34 cellular contexts compared by ENCODE assay signal in the genomic region with DNA sequence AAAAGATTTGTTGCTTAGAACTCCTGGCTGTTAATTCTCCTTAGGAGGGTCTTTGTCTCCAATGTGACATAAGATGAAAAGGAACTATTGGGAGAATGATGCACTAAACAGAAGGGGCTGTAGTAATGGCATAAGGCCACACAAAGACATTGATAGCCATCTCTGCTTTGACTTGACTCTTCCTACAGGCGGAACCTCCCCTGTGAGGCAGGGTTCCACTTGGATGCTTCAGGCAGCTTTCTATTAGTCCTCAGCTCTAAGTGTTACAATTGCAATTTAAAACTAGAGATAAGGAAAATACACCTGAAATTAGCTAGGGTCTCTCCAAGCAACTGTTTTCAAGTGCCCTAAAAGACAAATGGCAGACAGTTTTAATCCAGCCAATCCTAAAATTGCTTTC.
"Had no signal": no experiment of that assay in that cellular context is flagged by ENCODE, and none has a peak within 500 bp of the region (broad histone marks: within the 10 kb centered on the region; RNA-seq: fewer than 3 reads in every experiment).

No MANE protein-coding gene starts in this region.

- H3K36me3 ChIP-seq: ascending aorta, cardiac muscle cell, SJCRH30, WERI-Rb-1 had no signal

- H3K9me3 ChIP-seq: ascending aorta, SJCRH30 had no signal

- H3K4me3 Mint-ChIP-seq: activated CD4-positive, alpha-beta memory T cell treated with anti-CD3 and anti-CD28 coated beads, Interleukin-2, amount 10 ng/mL, durations not matched to agents 7 days and 5 days; activated CD8-positive, alpha-beta memory T cell treated with anti-CD3 and anti-CD28 coated beads, Interleukin-2, amount 10 ng/mL, durations not matched to agents 7 days and 5 days; activated naive CD4-positive, alpha-beta T cell treated with anti-CD3 and anti-CD28 coated beads, Interleukin-2, amount 50 U/mL, for 24 hours; activated naive CD8-positive, alpha-beta T cell treated with anti-CD3 and anti-CD28 coated beads, Interleukin-2, amount 10 ng/mL, durations not matched to agents 7 days and 5 days; activated T-cell treated with anti-CD3 and anti-CD28 coated beads, Interleukin-2, amount 50 U/mL, for 72 hours; activated T-helper 17 cell treated with anti-CD3 and anti-CD28 coated beads, Interleukin-2, amount 50 U/mL, for 72 hours; central memory CD8-positive, alpha-beta T cell had no signal

- H3K4me3 ChIP-seq: ascending aorta, cardiac muscle cell, SJCRH30, SK-N-MC had no signal

- DNase-seq: activated CD4-positive, alpha-beta memory T cell treated with anti-CD3 and anti-CD28 coated beads, Interleukin-2, amount 10 ng/mL, durations not matched to agents 7 days and 5 days; activated CD4-positive, alpha-beta T cell treated with anti-CD3 and anti-CD28 coated beads for 1 hour; activated CD4-positive, alpha-beta T cell treated with anti-CD3 and anti-CD28 coated beads for 48 hours; activated CD4-positive, CD25-positive, alpha-beta regulatory T cell; activated CD8-positive, alpha-beta memory T cell treated with anti-CD3 and anti-CD28 coated beads for 24 hours; activated CD8-positive, alpha-beta memory T cell treated with anti-CD3 and anti-CD28 coated beads, Interleukin-2, amount 10 ng/mL, durations not matched to agents 7 days and 5 days; activated effector memory CD4-positive, alpha-beta T cell treated with anti-CD3 and anti-CD28 coated beads, Interleukin-2, amount 50 U/mL, for 16 hours; activated naive CD4-positive, alpha-beta T cell; activated naive CD8-positive, alpha-beta T cell treated with anti-CD3 and anti-CD28 coated beads, Interleukin-2, amount 10 ng/mL, durations not matched to agents 7 days and 5 days; activated T-cell treated with anti-CD3 and anti-CD28 coated beads, Interleukin-2, amount 50 U/mL, for 1 hour; activated T-cell treated with anti-CD3 and anti-CD28 coated beads, Interleukin-2, amount 50 U/mL, for 72 hours; amygdala; NCI-H1092 treated with DMSO at 0.1 percent for 48 hours; NCI-H1417; NCI-H146; NCI-H187; NCI-H2029 treated with DMSO at 0.1 percent for 48 hours; NCI-H2107; NCI-H226; NCI-H446 treated with DMSO at 0.1 percent for 48 hours; NCI-H524; NCI-H748 treated with DMSO at 0.1 percent for 48 hours; NK-92 treated with Interleukin-12 subunit alpha and Interleukin-12 subunit beta, amount 100 ng/mL, for 24 hours; OCI-M1; Right ventricle myocardium superior; SJCRH30; T1000; WERI-Rb-1 had no signal

- H3K9me3 Mint-ChIP-seq: activated CD4-positive, alpha-beta memory T cell treated with anti-CD3 and anti-CD28 coated beads, Interleukin-2, amount 10 ng/mL, durations not matched to agents 7 days and 5 days; activated naive CD4-positive, alpha-beta T cell treated with anti-CD3 and anti-CD28 coated beads, Interleukin-2, amount 50 U/mL, for 24 hours; activated naive CD8-positive, alpha-beta T cell treated with anti-CD3 and anti-CD28 coated beads, Interleukin-2, amount 10 ng/mL, durations not matched to agents 7 days and 5 days; activated T-cell treated with anti-CD3 and anti-CD28 coated beads, Interleukin-2, amount 50 U/mL, for 72 hours; activated T-helper 17 cell treated with anti-CD3 and anti-CD28 coated beads, Interleukin-2, amount 50 U/mL, for 72 hours; central memory CD8-positive, alpha-beta T cell had no signal

- H3K4me1 Mint-ChIP-seq: activated CD4-positive, alpha-beta memory T cell treated with anti-CD3 and anti-CD28 coated beads, Interleukin-2, amount 10 ng/mL, durations not matched to agents 7 days and 5 days; activated CD8-positive, alpha-beta memory T cell treated with anti-CD3 and anti-CD28 coated beads, Interleukin-2, amount 10 ng/mL, durations not matched to agents 7 days and 5 days; activated naive CD4-positive, alpha-beta T cell treated with anti-CD3 and anti-CD28 coated beads, Interleukin-2, amount 50 U/mL, for 24 hours; activated naive CD8-positive, alpha-beta T cell treated with anti-CD3 and anti-CD28 coated beads, Interleukin-2, amount 10 ng/mL, durations not matched to agents 7 days and 5 days; activated T-helper 17 cell treated with anti-CD3 and anti-CD28 coated beads, Interleukin-2, amount 50 U/mL, for 72 hours; central memory CD8-positive, alpha-beta T cell had no signal

- H3K27ac Mint-ChIP-seq: activated CD4-positive, alpha-beta memory T cell treated with anti-CD3 and anti-CD28 coated beads, Interleukin-2, amount 10 ng/mL, durations not matched to agents 7 days and 5 days; activated CD8-positive, alpha-beta memory T cell treated with anti-CD3 and anti-CD28 coated beads, Interleukin-2, amount 10 ng/mL, durations not matched to agents 7 days and 5 days; activated naive CD4-positive, alpha-beta T cell treated with anti-CD3 and anti-CD28 coated beads, Interleukin-2, amount 50 U/mL, for 24 hours; activated naive CD8-positive, alpha-beta T cell treated with anti-CD3 and anti-CD28 coated beads, Interleukin-2, amount 10 ng/mL, durations not matched to agents 7 days and 5 days; activated T-cell treated with anti-CD3 and anti-CD28 coated beads, Interleukin-2, amount 50 U/mL, for 72 hours; activated T-helper 17 cell treated with anti-CD3 and anti-CD28 coated beads, Interleukin-2, amount 50 U/mL, for 72 hours had no signal

- H3K27me3 ChIP-seq: ascending aorta, cardiac muscle cell, SJCRH30 had no signal

- H3K4me1 ChIP-seq: ascending aorta had no signal

- ATAC-seq: activated CD8-positive, alpha-beta memory T cell treated with anti-CD3 and anti-CD28 coated beads, Interleukin-2, amount 10 ng/mL, durations not matched to agents 7 days and 5 days; activated T-cell treated with anti-CD3 and anti-CD28 coated beads, Interleukin-2, amount 50 U/mL, for 72 hours; activated T-helper 17 cell treated with anti-CD3 and anti-CD28 coated beads, Interleukin-2, amount 50 U/mL, for 72 hours had no signal

- H3K27ac ChIP-seq: ascending aorta, cardiac muscle cell, SJCRH30, SK-N-MC, WERI-Rb-1 had no signal

- H3K27me3 Mint-ChIP-seq: activated CD4-positive, alpha-beta memory T cell treated with anti-CD3 and anti-CD28 coated beads, Interleukin-2, amount 10 ng/mL, durations not matched to agents 7 days and 5 days; activated CD8-positive, alpha-beta memory T cell treated with anti-CD3 and anti-CD28 coated beads, Interleukin-2, amount 10 ng/mL, durations not matched to agents 7 days and 5 days; central memory CD8-positive, alpha-beta T cell had no signal

- H3K36me3 Mint-ChIP-seq: activated CD8-positive, alpha-beta memory T cell treated with anti-CD3 and anti-CD28 coated beads, Interleukin-2, amount 10 ng/mL, durations not matched to agents 7 days and 5 days; activated naive CD4-positive, alpha-beta T cell treated with anti-CD3 and anti-CD28 coated beads, Interleukin-2, amount 50 U/mL, for 24 hours; activated naive CD8-positive, alpha-beta T cell treated with anti-CD3 and anti-CD28 coated beads, Interleukin-2, amount 10 ng/mL, durations not matched to agents 7 days and 5 days had no signal
